In the genomic region with DNA sequence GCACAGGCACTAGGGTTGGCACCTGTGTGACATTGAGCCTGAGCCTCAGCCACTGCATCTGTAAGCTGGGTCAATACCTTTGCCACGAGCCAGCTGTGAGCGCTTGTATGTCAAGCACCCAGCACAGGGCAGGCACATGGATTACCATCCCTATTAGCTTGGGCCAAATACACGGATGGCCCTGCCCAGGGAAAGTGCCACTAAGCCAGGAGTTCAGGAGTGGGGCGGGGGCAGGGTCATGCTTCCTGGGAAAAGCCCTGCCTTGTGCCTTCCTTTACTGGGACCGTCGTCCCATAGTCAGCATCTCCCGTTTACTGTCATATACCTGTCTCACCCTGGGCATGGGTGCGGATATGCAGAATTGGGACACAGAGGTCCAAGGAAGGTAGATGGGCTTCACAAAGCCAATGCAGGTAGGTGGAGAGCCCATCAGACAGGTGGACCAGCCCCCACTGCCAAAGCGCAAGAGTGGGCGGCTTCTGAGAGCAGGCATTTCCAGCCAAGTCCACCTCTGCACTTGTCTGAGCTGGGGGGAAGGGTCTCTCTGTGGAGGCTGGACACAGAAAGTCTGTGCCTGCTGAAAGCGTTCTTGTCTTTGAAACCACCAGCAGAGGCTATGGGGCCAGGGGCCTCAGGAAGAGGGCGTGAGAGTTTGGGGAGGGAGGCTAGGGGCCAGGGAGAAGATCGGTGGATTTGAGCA, we compare ENCODE assay signal across 16 cellular contexts.
DNase-seq lines count a peak whose midpoint lies in the region; ATAC-seq and TF ChIP-seq lines count a peak whose summit lies in the region.
"Had no signal": no experiment of that assay in that cellular context is flagged by ENCODE, and none has a peak within 500 bp of the region (broad histone marks: within the 10 kb centered on the region; RNA-seq: fewer than 3 reads in every experiment).

No MANE protein-coding gene starts in this region.

- no peak overlapping the region for H2AFZ ChIP-seq in neuronal stem cell (ENCODE audit: low read length)

- no peak overlapping the region for H3K4me3 ChIP-seq in neuronal stem cell (ENCODE audit: low read length in 2 of 2)
- H3K4me3 ChIP-seq in upper lobe of right lung, result no peak overlapping the region
- H3K4me3 ChIP-seq: BLaER1, HAP-1 had no signal

- H3K4me1 ChIP-seq in neuronal stem cell (ENCODE audit: control insufficient read depth in 2 of 2, insufficient read depth in 1 of 2, low read depth in 1 of 2, low read length in 2 of 2) (peaks cover 15 to 19% of the 10 kb centered on the region in 2 donors), upper lobe of right lung (no peaks in the 10 kb centered on the region)
- H3K4me1 ChIP-seq: Caco-2, HAP-1 had no signal

- H3K27me3 Mint-ChIP-seq in chondrocyte (ENCODE audit: low read depth), result no peaks in the 10 kb centered on the region

- no peak for TF ChIP-seq CTCF in chondrocyte (IDR thresholded peaks at IDR 0.05)
- no peak for TF ChIP-seq CTCF in upper lobe of right lung (IDR thresholded peaks at IDR 0.05)

- WGBS in neuronal stem cell (ENCODE audit: extremely low coverage in 2 of 2, insufficient read length in 2 of 2, insufficient replicate concordance in 1 of 2), 2 donors, result no CpG with 5 or more reads among the region's 13 CpGs

- no peak overlapping the region for H3K27ac Mint-ChIP-seq in chondrocyte (ENCODE audit: unreplicated experiment)
- H3K27ac Mint-ChIP-seq: CD8-positive, alpha-beta memory T cell; HFFc6 had no signal

- no peak overlapping the region for H3K9ac ChIP-seq in neuronal stem cell (ENCODE audit: low read depth, low read length, poor library complexity)
- H3K9ac ChIP-seq: BLaER1 had no signal

- no peaks in the 10 kb centered on the region for H3K9me3 Mint-ChIP-seq in chondrocyte (ENCODE audit: low read depth)
- H3K9me3 Mint-ChIP-seq: CD8-positive, alpha-beta memory T cell; HFFc6 had no signal

- H3K36me3 ChIP-seq in neuronal stem cell (replicated peaks in 1 of 2; ENCODE audit: control insufficient read depth in 2 of 2, insufficient read depth in 2 of 2, low read length in 2 of 2), result no peaks in the 10 kb centered on the region
- H3K36me3 ChIP-seq in upper lobe of right lung, result no peaks in the 10 kb centered on the region
- H3K36me3 ChIP-seq: BLaER1, HAP-1 had no signal

- H3K23ac ChIP-seq in neuronal stem cell (ENCODE audit: low read depth, low read length, poor library complexity), result no peak overlapping the region

- intact Hi-C loops in upper lobe of right lung (cut with DNase I), result no loop called here

- no peak overlapping the region for H3K4ac ChIP-seq in neuronal stem cell (ENCODE audit: low read length)

- peak; percentile 48 for DNase-seq in activated effector memory CD4-positive, alpha-beta T cell treated with anti-CD3 and anti-CD28 coated beads, Interleukin-2, amount 50 U/mL, for 16 hours
- no peak for DNase-seq in activated effector memory CD4-positive, alpha-beta T cell treated with Interleukin-2 at 50 U/mL for 16 hours
- DNase-seq in chondrocyte (ENCODE audit: low spot score) (peak; percentile 52), neuronal stem cell (ENCODE audit: low spot score) (no peak), upper lobe of right lung (peak; percentile 29)
- DNase-seq: AML-193; CD8-positive, alpha-beta memory T cell; DND-41; GDM1; HFFc6 had no signal

- no peak overlapping the region for H3K4me3 Mint-ChIP-seq in chondrocyte (ENCODE audit: unreplicated experiment)
- H3K4me3 Mint-ChIP-seq: CD8-positive, alpha-beta memory T cell; HFFc6 had no signal

- H3K36me3 Mint-ChIP-seq in chondrocyte (ENCODE audit: low read depth), result peaks cover 1% of the 10 kb centered on the region

- peaks cover 22% of the 10 kb centered on the region for H3K4me1 Mint-ChIP-seq in chondrocyte (ENCODE audit: low read depth)

- H2BK12ac ChIP-seq in neuronal stem cell (ENCODE audit: low read length), result no peak overlapping the region

- H2BK15ac ChIP-seq in neuronal stem cell (ENCODE audit: low read length), result no peak overlapping the region

- H3K9me3 ChIP-seq in neuronal stem cell (replicated peaks in 1 of 2; ENCODE audit: control insufficient read depth in 2 of 2, insufficient read depth in 1 of 2, low read depth in 1 of 2, low read length in 2 of 2), result no peaks in the 10 kb centered on the region
- H3K9me3 ChIP-seq in upper lobe of right lung, result no peaks in the 10 kb centered on the region
- H3K9me3 ChIP-seq: BLaER1, Caco-2, HAP-1 had no signal

- H3K27ac ChIP-seq in neuronal stem cell (replicated peaks; ENCODE audit: low read length), result no peak overlapping the region
- no peak overlapping the region for H3K27ac ChIP-seq in upper lobe of right lung
- H3K27ac ChIP-seq: 22Rv1, BLaER1 had no signal

- peak overlapping the region; percentile 32 for H3K14ac ChIP-seq in neuronal stem cell (ENCODE audit: low read length)

- no peak for ATAC-seq in upper lobe of right lung
- ATAC-seq in GM19455 (IDR thresholded peaks at IDR 0.05; ENCODE audit: unreplicated experiment), result no peak
- ATAC-seq in activated CD4-positive, CD25-positive, alpha-beta regulatory T cell treated with anti-CD3 and anti-CD28 coated beads, Interleukin-2, amount 50 U/mL, for 24 hours, result no peak

- H3K4me2 ChIP-seq in neuronal stem cell (ENCODE audit: insufficient read depth, low read length, poor library complexity, severe bottlenecking), result no peak overlapping the region
- H3K4me2 ChIP-seq: BLaER1 had no signal

- H4K8ac ChIP-seq in neuronal stem cell (ENCODE audit: low read depth, low read length), result no peak overlapping the region

- no peak overlapping the region for H2BK5ac ChIP-seq in neuronal stem cell (ENCODE audit: low read length)

- peak overlapping the region; percentile 32 for H3K18ac ChIP-seq in neuronal stem cell (ENCODE audit: low read length)

- no peak overlapping the region for H2BK120ac ChIP-seq in neuronal stem cell (ENCODE audit: low read depth, low read length)

- H4K91ac ChIP-seq in neuronal stem cell (ENCODE audit: low read depth, low read length, poor library complexity), result no peak overlapping the region

- H2AK5ac ChIP-seq in neuronal stem cell (ENCODE audit: low read depth, low read length), result no peak overlapping the region

- H3K27me3 ChIP-seq in neuronal stem cell (ENCODE audit: control insufficient read depth in 3 of 3, insufficient read depth in 3 of 3, low read depth in 1 of 3, low read length in 3 of 3) (no peaks in the 10 kb centered on the region), upper lobe of right lung (no peaks in the 10 kb centered on the region)
- H3K27me3 ChIP-seq: BLaER1 had no signal

- H3K79me1 ChIP-seq in neuronal stem cell (ENCODE audit: low read depth, low read length), result no peaks in the 10 kb centered on the region

Comparison
In these comparisons a context has a peak if more than half of its experiments do, and no peak if none do; other contexts are left out.
1. DNase-seq: peak in activated effector memory CD4-positive, alpha-beta T cell treated with anti-CD3 and anti-CD28 coated beads, Interleukin-2, amount 50 U/mL, for 16 hours (single experiment), chondrocyte (single experiment) and upper lobe of right lung (single experiment); none in activated effector memory CD4-positive, alpha-beta T cell treated with Interleukin-2 at 50 U/mL for 16 hours (single experiment) and neuronal stem cell (single experiment).